Comparison of ENCODE assay signal across 19 cellular contexts in genomic region chr3:127483005-127483641, GRCh38.
DNase-seq lines count a peak whose midpoint lies in the region; ATAC-seq and TF ChIP-seq lines count a peak whose summit lies in the region.
"Had no signal": no experiment of that assay in that cellular context is flagged by ENCODE, and none has a peak within 500 bp of the region (broad histone marks: within the 10 kb centered on the region; RNA-seq: fewer than 3 reads in every experiment).

No MANE protein-coding gene starts in this region.

- peaks cover 8% of the 10 kb centered on the region for H3F3A ChIP-seq in smooth muscle cell (ENCODE audit: low read depth)

- peak; percentile 59 for DNase-seq in cardiac septum (ENCODE audit: low spot score)
- no peak for DNase-seq in left cardiac atrium
- DNase-seq in endodermal cell, result peak; percentile 33
- no peak for DNase-seq in smooth muscle cell (lab: John Stamatoyannopoulos, UW; ENCODE audit: unreplicated experiment)
- no peak for DNase-seq in prostate gland (ENCODE audit: low spot score)
- no peak for DNase-seq in erythroblast (lab: John Stamatoyannopoulos, UW)
- DNase-seq: body of pancreas; cortex of kidney; lower lobe of right lung; NCI-H1930; NCI-H446 treated with DMSO at 0.1 percent for 48 hours; stimulated activated CD4-positive, alpha-beta T cell treated with anti-CD3 and anti-CD28 coated beads, Interleukin-4, amount 100 ng/mL, for 4 hours; T1000 had no signal

- H3K9me3 ChIP-seq in endodermal cell (ENCODE audit: control insufficient read depth, low read length), result no peaks in the 10 kb centered on the region
- no peaks in the 10 kb centered on the region for H3K9me3 ChIP-seq in smooth muscle cell (replicated peaks; ENCODE audit: low read depth)
- H3K9me3 ChIP-seq in prostate gland, result no peaks in the 10 kb centered on the region
- H3K9me3 ChIP-seq: body of pancreas, lower lobe of right lung, thoracic aorta had no signal

- no peak for TF ChIP-seq CTCF in endodermal cell (conservative IDR thresholded peaks at IDR 0.05)
- TF ChIP-seq CTCF in smooth muscle cell (IDR thresholded peaks at IDR 0.05; ENCODE audit: borderline replicate concordance, insufficient read depth, poor library complexity, severe bottlenecking), result no peak
- TF ChIP-seq CTCF in prostate gland (IDR thresholded peaks at IDR 0.05), result no peak

- intact Hi-C loops in cardiac septum (cut with DNase I), result no loop called here
- intact Hi-C loops in left cardiac atrium (cut with DNase I), result no loop called here
- intact Hi-C loops in prostate gland (cut with DNase I), result no loop called here

- H3K27ac Mint-ChIP-seq in endodermal cell, result no peak overlapping the region
- H3K27ac Mint-ChIP-seq: activated naive CD4-positive, alpha-beta T cell treated with anti-CD3 and anti-CD28 coated beads, Interleukin-2, amount 50 U/mL, for 24 hours had no signal

- no peaks in the 10 kb centered on the region for H3K79me2 ChIP-seq in smooth muscle cell (ENCODE audit: low read depth)
- H3K79me2 ChIP-seq: parathyroid adenoma had no signal

- H3K9ac ChIP-seq in endodermal cell (ENCODE audit: extremely low read depth, low read length, poor library complexity, severe bottlenecking) (no peak overlapping the region), smooth muscle cell (ENCODE audit: low read depth) (peak overlapping the region; percentile 86)
- H3K9ac ChIP-seq: parathyroid adenoma had no signal

- TF ChIP-seq POLR2A in prostate gland (IDR thresholded peaks at IDR 0.05) (no peak), erythroblast (IDR thresholded peaks at IDR 0.05; ENCODE audit: low read length) (no peak)

- H3K36me3 Mint-ChIP-seq in endodermal cell (ENCODE audit: low read depth), result no peaks in the 10 kb centered on the region
- H3K36me3 Mint-ChIP-seq: activated naive CD4-positive, alpha-beta T cell treated with anti-CD3 and anti-CD28 coated beads, Interleukin-2, amount 50 U/mL, for 24 hours had no signal

- H3K27ac ChIP-seq in endodermal cell (ENCODE audit: low read depth, low read length) (no peak overlapping the region), smooth muscle cell (ENCODE audit: low read depth) (peak overlapping the region; percentile 98), prostate gland (no peak overlapping the region)
- H3K27ac ChIP-seq: body of pancreas, lower lobe of right lung, parathyroid adenoma, thoracic aorta had no signal

- no peaks in the 10 kb centered on the region for H3K27me3 Mint-ChIP-seq in endodermal cell (ENCODE audit: insufficient read depth)

- no peaks in the 10 kb centered on the region for H4K20me1 ChIP-seq in smooth muscle cell (ENCODE audit: low read depth)

- no peaks in the 10 kb centered on the region for H3K9me3 Mint-ChIP-seq in endodermal cell
- H3K9me3 Mint-ChIP-seq: activated naive CD4-positive, alpha-beta T cell treated with anti-CD3 and anti-CD28 coated beads, Interleukin-2, amount 50 U/mL, for 24 hours had no signal

- H3K4me3 Mint-ChIP-seq in endodermal cell, result no peak overlapping the region
- H3K4me3 Mint-ChIP-seq: activated naive CD4-positive, alpha-beta T cell treated with anti-CD3 and anti-CD28 coated beads, Interleukin-2, amount 50 U/mL, for 24 hours had no signal

- peak overlapping the region; percentile 52 for H3K4me2 ChIP-seq in smooth muscle cell

- H3K27me3 ChIP-seq in endodermal cell (ENCODE audit: control insufficient read depth, insufficient read depth, low read length, poor library complexity, severe bottlenecking) (no peaks in the 10 kb centered on the region), smooth muscle cell (ENCODE audit: low read depth) (no peaks in the 10 kb centered on the region), prostate gland (replicated peaks; ENCODE audit: insufficient read depth) (no peaks in the 10 kb centered on the region)
- H3K27me3 ChIP-seq: body of pancreas had no signal

- no peaks in the 10 kb centered on the region for H3K36me3 ChIP-seq in endodermal cell (ENCODE audit: control insufficient read depth, insufficient read depth, low read length)
- H3K36me3 ChIP-seq in smooth muscle cell (ENCODE audit: low read depth), result no peaks in the 10 kb centered on the region
- H3K36me3 ChIP-seq in prostate gland, result no peaks in the 10 kb centered on the region
- H3K36me3 ChIP-seq: lower lobe of right lung, thoracic aorta had no signal

- H3K4me3 ChIP-seq in endodermal cell (ENCODE audit: low read length) (no peak overlapping the region), smooth muscle cell (no peak overlapping the region), prostate gland (no peak overlapping the region)
- H3K4me3 ChIP-seq: body of pancreas, lower lobe of right lung, skin epidermis, thoracic aorta had no signal

- H3K4me1 ChIP-seq in endodermal cell (ENCODE audit: control insufficient read depth, insufficient read depth, low read length) (no peaks in the 10 kb centered on the region), smooth muscle cell (ENCODE audit: low read depth) (peaks cover 10% of the 10 kb centered on the region), prostate gland (replicated peaks) (no peaks in the 10 kb centered on the region)
- H3K4me1 ChIP-seq: body of pancreas, parathyroid adenoma had no signal

- no peak overlapping the region for H2AFZ ChIP-seq in smooth muscle cell (ENCODE audit: low read depth)
- H2AFZ ChIP-seq: parathyroid adenoma had no signal

- 86 to 92% methylated on average over 8 to 11 of the region's 11 CpGs for WGBS in endodermal cell (ENCODE audit: insufficient coverage in 1 of 2, insufficient read length in 1 of 2), 2 experiments
- WGBS in smooth muscle cell (ENCODE audit: low lambda C conversion rate), result 57% methylated on average over 8 of the region's 11 CpGs
- 84% methylated on average over 11 of the region's 11 CpGs for WGBS in prostate gland

- no peak for ATAC-seq in left cardiac atrium
- no peak for ATAC-seq in HG03175 (IDR thresholded peaks at IDR 0.05; ENCODE audit: unreplicated experiment)
- ATAC-seq: body of pancreas, lower lobe of right lung, Panc1 had no signal

- H3K4me1 Mint-ChIP-seq in endodermal cell, result no peaks in the 10 kb centered on the region
- H3K4me1 Mint-ChIP-seq: activated naive CD4-positive, alpha-beta T cell treated with anti-CD3 and anti-CD28 coated beads, Interleukin-2, amount 50 U/mL, for 24 hours had no signal

Comparison
In these comparisons a context has a peak if more than half of its experiments do, and no peak if none do; other contexts are left out.
1. DNase-seq: peak in cardiac septum (single experiment) and endodermal cell (single experiment); none in left cardiac atrium (single experiment), smooth muscle cell (single experiment), prostate gland (single experiment) and erythroblast (0 of 2).